Comparison of ENCODE assay signal across 3 cellular contexts in genomic region chr10:95331596-95332130, GRCh38.
TF ChIP-seq lines count a peak whose summit lies in the region.

No MANE protein-coding gene starts in this region.

TF ChIP-seq in A549, 52 proteins besides CTCF, POLR2A, EP300 and RAD21 (continues in another document):
- no peak for TF ChIP-seq JUN (IDR thresholded peaks at IDR 0.05)
- no peak for TF ChIP-seq BCL3 (IDR thresholded peaks at IDR 0.05)
- TF ChIP-seq TP53 (CRISPR knock-in tag; IDR thresholded peaks at IDR 0.05), result no peak
- TF ChIP-seq ELK1 (IDR thresholded peaks at IDR 0.05; ENCODE audit: low read depth, low read length), result no peak
- no peak for TF ChIP-seq CEBPB (IDR thresholded peaks at IDR 0.05)
- no peak for TF ChIP-seq HOXA7 (CRISPR knock-in tag; IDR thresholded peaks at IDR 0.05)
- no peak for TF ChIP-seq ZC3H11A (IDR thresholded peaks at IDR 0.05)
- TF ChIP-seq SREBF2 (IDR thresholded peaks at IDR 0.05), result no peak
- TF ChIP-seq PBX3 (IDR thresholded peaks at IDR 0.05), result no peak
- TF ChIP-seq BHLHE40 (IDR thresholded peaks at IDR 0.05; ENCODE audit: low read depth, low read length), result no peak
- no peak for TF ChIP-seq MAX (IDR thresholded peaks at IDR 0.05)
- TF ChIP-seq CBX8 (IDR thresholded peaks at IDR 0.05), result no peak
- TF ChIP-seq HOXB5 (CRISPR knock-in tag; IDR thresholded peaks at IDR 0.05), result no peak
- no peak for TF ChIP-seq REST (IDR thresholded peaks at IDR 0.05)

TF ChIP-seq in IMR-90, 13 proteins besides CTCF, POLR2A, EP300 and RAD21:
- TF ChIP-seq FOS (IDR thresholded peaks at IDR 0.05; ENCODE audit: low read depth, low read length) (no peak), MXI1 (IDR thresholded peaks at IDR 0.05; ENCODE audit: borderline replicate concordance, low read depth, low read length) (no peak), MAZ (IDR thresholded peaks at IDR 0.05; ENCODE audit: borderline replicate concordance, low read depth, low read length) (no peak), CHD1 (IDR thresholded peaks at IDR 0.05; ENCODE audit: low read depth, low read length) (no peak), RCOR1 (IDR thresholded peaks at IDR 0.05; ENCODE audit: insufficient replicate concordance, low read length) (no peak), RFX5 (IDR thresholded peaks at IDR 0.05; ENCODE audit: low read depth, low read length) (no peak), BHLHE40 (IDR thresholded peaks at IDR 0.05; ENCODE audit: low read depth, low read length) (no peak), USF2 (IDR thresholded peaks at IDR 0.05; ENCODE audit: low read depth, low read length) (no peak), ELK1 (IDR thresholded peaks at IDR 0.05; ENCODE audit: borderline replicate concordance, low read depth, low read length) (no peak), NFE2L2 (IDR thresholded peaks at IDR 0.05; ENCODE audit: low read depth, low read length) (no peak), SMC3 (IDR thresholded peaks at IDR 0.05; ENCODE audit: low read depth, low read length) (no peak)
TF ChIP-seq in IMR-90: peak in this region for 0.

TF ChIP-seq in GM23338, 12 proteins besides CTCF, POLR2A, EP300 and RAD21:
- TF ChIP-seq ZNF114 (CRISPR knock-in tag; IDR thresholded peaks at IDR 0.05) (no peak), ZNF331 (CRISPR knock-in tag; IDR thresholded peaks at IDR 0.05; ENCODE audit: low read depth) (no peak), CREB1 (CRISPR knock-in tag; IDR thresholded peaks at IDR 0.05; ENCODE audit: low read depth) (no peak), POLR2AphosphoS5 (IDR thresholded peaks at IDR 0.05; ENCODE audit: low read depth) (no peak), JUNB (IDR thresholded peaks at IDR 0.05; ENCODE audit: unreplicated experiment) (no peak), REST (IDR thresholded peaks at IDR 0.05; ENCODE audit: unreplicated experiment) (no peak), EZH2phosphoT487 (IDR thresholded peaks at IDR 0.05; ENCODE audit: unreplicated experiment) (no peak), NANOG (IDR thresholded peaks at IDR 0.05; ENCODE audit: borderline replicate concordance) (no peak), ETS1 (IDR thresholded peaks at IDR 0.05) (no peak), ZNF462 (CRISPR knock-in tag; IDR thresholded peaks at IDR 0.05) (no peak), STAT1 (IDR thresholded peaks at IDR 0.05; ENCODE audit: unreplicated experiment) (no peak), EZH2 (IDR thresholded peaks at IDR 0.05; ENCODE audit: low read depth, unreplicated experiment) (no peak)
